20 cellular contexts compared by ENCODE assay signal in genomic region chr15:75599396-75599795, GRCh38. TPM values are rescaled to one million over a fixed set of nuclear protein-coding genes. Genes with fewer than 3 reads are reported as not detected.
DNase-seq lines count a peak whose midpoint lies in the region; ATAC-seq and TF ChIP-seq lines count a peak whose summit lies in the region.
"Had no signal": no experiment of that assay in that cellular context is flagged by ENCODE, and none has a peak within 500 bp of the region (broad histone marks: within the 10 kb centered on the region; RNA-seq: fewer than 3 reads in every experiment).

No MANE protein-coding gene starts in this region.

- H3K4me3 ChIP-seq in colonic mucosa = no peak overlapping the region
- H3K4me3 ChIP-seq in muscle layer of duodenum (ENCODE audit: low read depth in 1 of 2, low read length in 2 of 2) = no peak overlapping the region
- H3K4me3 ChIP-seq in stomach smooth muscle (ENCODE audit: low read length in 2 of 2) = no peak overlapping the region
- H3K4me3 ChIP-seq: esophagus squamous epithelium, skin epidermis had no signal

- intact Hi-C loops in activated CD8-positive, alpha-beta T cell treated with anti-CD3 and anti-CD28 coated beads for 36 hours (cut with micrococcal nuclease) = no loop called here
- intact Hi-C loops in colonic mucosa (cut with DNase I) = no loop called here

- no peak for TF ChIP-seq CTCF in activated CD8-positive, alpha-beta T cell treated with anti-CD3 and anti-CD28 coated beads for 36 hours (IDR thresholded peaks at IDR 0.05)
- TF ChIP-seq CTCF in colonic mucosa (IDR thresholded peaks at IDR 0.05) = no peak

- H3K9me3 Mint-ChIP-seq in activated CD8-positive, alpha-beta T cell treated with anti-CD3 and anti-CD28 coated beads, Interleukin-2, amount 10 ng/mL, durations not matched to agents 7 days and 5 days (ENCODE audit: insufficient read depth) = no peaks in the 10 kb centered on the region
- H3K9me3 Mint-ChIP-seq in activated CD8-positive, alpha-beta T cell treated with anti-CD3 and anti-CD28 coated beads for 36 hours = no peaks in the 10 kb centered on the region
- no peaks in the 10 kb centered on the region for H3K9me3 Mint-ChIP-seq in stimulated activated naive CD8-positive, alpha-beta T cell treated with anti-CD3 and anti-CD28 coated beads, Interleukin-15, amount 100 ng/mL, for 72 hours
- H3K9me3 Mint-ChIP-seq: brain had no signal

- peaks cover 43% of the 10 kb centered on the region for H3K4me1 Mint-ChIP-seq in activated CD8-positive, alpha-beta T cell treated with anti-CD3 and anti-CD28 coated beads, Interleukin-2, amount 10 ng/mL, durations not matched to agents 7 days and 5 days (ENCODE audit: low read depth)
- H3K4me1 Mint-ChIP-seq in activated CD8-positive, alpha-beta T cell treated with anti-CD3 and anti-CD28 coated beads for 36 hours (ENCODE audit: low read depth) = peaks cover 25% of the 10 kb centered on the region
- peaks cover 25% of the 10 kb centered on the region for H3K4me1 Mint-ChIP-seq in stimulated activated naive CD8-positive, alpha-beta T cell treated with anti-CD3 and anti-CD28 coated beads, Interleukin-15, amount 100 ng/mL, for 72 hours
- H3K4me1 Mint-ChIP-seq: brain had no signal

- H3K27me3 ChIP-seq in colonic mucosa = no peaks in the 10 kb centered on the region
- H3K27me3 ChIP-seq in muscle layer of duodenum (ENCODE audit: low read depth, low read length) = no peaks in the 10 kb centered on the region
- H3K27me3 ChIP-seq in stomach smooth muscle (ENCODE audit: control insufficient read depth in 1 of 2, insufficient read depth in 2 of 2, low read length in 2 of 2) = no peaks in the 10 kb centered on the region
- H3K27me3 ChIP-seq: esophagus squamous epithelium had no signal

- H3K27ac ChIP-seq in colonic mucosa = peak overlapping the region; percentile 20
- H3K27ac ChIP-seq in muscle layer of duodenum (ENCODE audit: low read length) = peak overlapping the region; percentile 43
- peak overlapping the region; percentile 18 for H3K27ac ChIP-seq in stomach smooth muscle (ENCODE audit: low read length)
- H3K27ac ChIP-seq: esophagus squamous epithelium had no signal

- H3K27me3 Mint-ChIP-seq in activated CD8-positive, alpha-beta T cell treated with anti-CD3 and anti-CD28 coated beads, Interleukin-2, amount 10 ng/mL, durations not matched to agents 7 days and 5 days (ENCODE audit: low read depth) = no peaks in the 10 kb centered on the region
- no peaks in the 10 kb centered on the region for H3K27me3 Mint-ChIP-seq in activated CD8-positive, alpha-beta T cell treated with anti-CD3 and anti-CD28 coated beads for 36 hours
- no peaks in the 10 kb centered on the region for H3K27me3 Mint-ChIP-seq in stimulated activated naive CD8-positive, alpha-beta T cell treated with anti-CD3 and anti-CD28 coated beads, Interleukin-15, amount 100 ng/mL, for 72 hours
- H3K27me3 Mint-ChIP-seq: brain, progenitor cell of endocrine pancreas had no signal

- no peaks in the 10 kb centered on the region for H3K4me1 ChIP-seq in colonic mucosa
- H3K4me1 ChIP-seq in muscle layer of duodenum (ENCODE audit: control insufficient read depth in 1 of 2, insufficient read depth in 2 of 2, low read length in 2 of 2) = no peaks in the 10 kb centered on the region
- no peaks in the 10 kb centered on the region for H3K4me1 ChIP-seq in stomach smooth muscle (ENCODE audit: control insufficient read depth, insufficient read depth, low read length)

- DNase-seq in activated CD8-positive, alpha-beta T cell treated with anti-CD3 and anti-CD28 coated beads, Interleukin-2, amount 10 ng/mL, durations not matched to agents 7 days and 5 days = no peak
- DNase-seq in activated CD8-positive, alpha-beta T cell treated with anti-CD3 and anti-CD28 coated beads for 36 hours = no peak
- DNase-seq in colonic mucosa = no peak
- no peak for DNase-seq in stimulated activated naive CD8-positive, alpha-beta T cell treated with anti-CD3 and anti-CD28 coated beads, Interleukin-15, amount 100 ng/mL, for 72 hours
- no peak for DNase-seq in NCI-H748 treated with DMSO at 0.1 percent for 48 hours (lab: John Stamatoyannopoulos, UW)
- DNase-seq: activated CD4-positive, alpha-beta T cell treated with anti-CD3 and anti-CD28 coated beads for 48 hours; activated effector memory CD4-positive, alpha-beta T cell treated with Interleukin-2 at 50 U/mL for 16 hours; esophagus squamous epithelium; glutamatergic neuron; GOT3; NCI-H1105; NCI-H446; OCI-M1; stimulated activated CD4-positive, alpha-beta T cell treated with anti-CD3 and anti-CD28 coated beads, Interleukin-1b, Interleukin-23, amount 100 ng/mL, for 48 hours had no signal

- no peak for ATAC-seq in activated CD8-positive, alpha-beta T cell treated with anti-CD3 and anti-CD28 coated beads, Interleukin-2, amount 10 ng/mL, durations not matched to agents 7 days and 5 days
- no peak for ATAC-seq in activated CD8-positive, alpha-beta T cell treated with anti-CD3 and anti-CD28 coated beads for 36 hours
- ATAC-seq in stimulated activated naive CD8-positive, alpha-beta T cell treated with anti-CD3 and anti-CD28 coated beads, Interleukin-15, amount 100 ng/mL, for 72 hours = no peak
- ATAC-seq in GM18519 (IDR thresholded peaks at IDR 0.05; ENCODE audit: low FRiP score, unreplicated experiment) = no peak

- CTCF ChIA-PET in activated CD8-positive, alpha-beta T cell treated with anti-CD3 and anti-CD28 coated beads, Interleukin-2, amount 10 ng/mL, durations not matched to agents 7 days and 5 days (lab: Charles Lee) = interaction anchor here (1.3 to 3.5 kb wide), 3 partner anchors 41 to 231 kb away, joined by 5 to 63 read pairs (median 17); partner anchors contain the start of genes IMP3, MAN2C1 and SNX33
- CTCF ChIA-PET in activated CD8-positive, alpha-beta T cell treated with anti-CD3 and anti-CD28 coated beads for 36 hours (lab: Charles Lee) = interaction anchor here (1.8 to 3.4 kb wide), 2 partner anchors 19 to 41 kb away, joined by 4 to 10 read pairs; partner anchors contain the start of gene IMP3

- peaks cover 67% of the 10 kb centered on the region for H3K36me3 Mint-ChIP-seq in activated CD8-positive, alpha-beta T cell treated with anti-CD3 and anti-CD28 coated beads, Interleukin-2, amount 10 ng/mL, durations not matched to agents 7 days and 5 days (ENCODE audit: low read depth)
- peaks cover 46% of the 10 kb centered on the region for H3K36me3 Mint-ChIP-seq in activated CD8-positive, alpha-beta T cell treated with anti-CD3 and anti-CD28 coated beads for 36 hours (ENCODE audit: low read depth)

- H3K4me3 Mint-ChIP-seq in activated CD8-positive, alpha-beta T cell treated with anti-CD3 and anti-CD28 coated beads, Interleukin-2, amount 10 ng/mL, durations not matched to agents 7 days and 5 days = no peak overlapping the region
- H3K4me3 Mint-ChIP-seq in activated CD8-positive, alpha-beta T cell treated with anti-CD3 and anti-CD28 coated beads for 36 hours = no peak overlapping the region
- H3K4me3 Mint-ChIP-seq in stimulated activated naive CD8-positive, alpha-beta T cell treated with anti-CD3 and anti-CD28 coated beads, Interleukin-15, amount 100 ng/mL, for 72 hours = no peak overlapping the region
- H3K4me3 Mint-ChIP-seq: brain had no signal

- POLR2A ChIA-PET in activated CD8-positive, alpha-beta T cell treated with anti-CD3 and anti-CD28 coated beads, Interleukin-2, amount 10 ng/mL, durations not matched to agents 7 days and 5 days (lab: Charles Lee) = interaction anchor here (3.0 kb wide), 1 partner anchor 41 kb away, joined by 25 read pairs; the partner anchor contains the start of gene IMP3
- POLR2A ChIA-PET in activated CD8-positive, alpha-beta T cell treated with anti-CD3 and anti-CD28 coated beads for 36 hours (lab: Charles Lee) = interaction anchor here (0.6 to 3.8 kb wide), 3 partner anchors 21 to 58 kb away, joined by 3 to 18 read pairs (median 3); partner anchors contain the start of gene PTPN9

- peaks cover 7% of the 10 kb centered on the region for H3K36me3 ChIP-seq in colonic mucosa
- H3K36me3 ChIP-seq in muscle layer of duodenum (ENCODE audit: control insufficient read depth in 1 of 2, insufficient read depth in 2 of 2, low read length in 2 of 2) = peaks cover 44 to 56% of the 10 kb centered on the region in 2 donors
- H3K36me3 ChIP-seq in stomach smooth muscle (ENCODE audit: control insufficient read depth in 2 of 2, insufficient read depth in 2 of 2, low read length in 2 of 2) = peaks cover 39 to 45% of the 10 kb centered on the region in 2 donors

- H3K9me3 ChIP-seq in colonic mucosa (no peaks in the 10 kb centered on the region), muscle layer of duodenum (ENCODE audit: control insufficient read depth in 1 of 2, low read length in 2 of 2) (no peaks in the 10 kb centered on the region), stomach smooth muscle (ENCODE audit: control insufficient read depth in 2 of 2, low read length in 2 of 2) (no peaks in the 10 kb centered on the region)
- H3K9me3 ChIP-seq: esophagus squamous epithelium had no signal

- no peak overlapping the region for H3K9ac ChIP-seq in colonic mucosa (ENCODE audit: low read depth in 2 of 2, low read length in 2 of 2)
- H3K9ac ChIP-seq in stomach smooth muscle (ENCODE audit: low read length in 2 of 2) = no peak overlapping the region

- H3K27ac Mint-ChIP-seq in activated CD8-positive, alpha-beta T cell treated with anti-CD3 and anti-CD28 coated beads, Interleukin-2, amount 10 ng/mL, durations not matched to agents 7 days and 5 days = peak overlapping the region; percentile 67
- H3K27ac Mint-ChIP-seq in activated CD8-positive, alpha-beta T cell treated with anti-CD3 and anti-CD28 coated beads for 36 hours = no peak overlapping the region
- no peak overlapping the region for H3K27ac Mint-ChIP-seq in stimulated activated naive CD8-positive, alpha-beta T cell treated with anti-CD3 and anti-CD28 coated beads, Interleukin-15, amount 100 ng/mL, for 72 hours
- H3K27ac Mint-ChIP-seq: brain, progenitor cell of endocrine pancreas had no signal

RNA-seq across cellular contexts. Expression of gene PTPN9, which starts 20.3 kb away (rescaled TPM):
- 10 to 100 TPM; 46.3 to 48.7 TPM for total RNA-seq in activated CD8-positive, alpha-beta T cell treated with anti-CD3 and anti-CD28 coated beads, Interleukin-2, amount 10 ng/mL, durations not matched to agents 7 days and 5 days
- total RNA-seq in activated CD8-positive, alpha-beta T cell treated with anti-CD3 and anti-CD28 coated beads for 36 hours = 10 to 100 TPM; 12.3 to 12.9 TPM
- 10 to 100 TPM; 31.1 to 32.3 TPM for total RNA-seq in colonic mucosa

RNA-seq across cellular contexts. Expression of gene SNUPN, which starts 26.1 kb away (rescaled TPM):
- total RNA-seq in activated CD8-positive, alpha-beta T cell treated with anti-CD3 and anti-CD28 coated beads, Interleukin-2, amount 10 ng/mL, durations not matched to agents 7 days and 5 days = 10 to 100 TPM; 31.4 to 32.5 TPM
- total RNA-seq in activated CD8-positive, alpha-beta T cell treated with anti-CD3 and anti-CD28 coated beads for 36 hours = 10 to 100 TPM; 28.2 to 28.5 TPM
- 10 to 100 TPM; 19.1 to 20.7 TPM for total RNA-seq in colonic mucosa

RNA-seq across cellular contexts. Expression of gene IMP3, which starts 40.6 kb away (rescaled TPM):
- total RNA-seq in activated CD8-positive, alpha-beta T cell treated with anti-CD3 and anti-CD28 coated beads, Interleukin-2, amount 10 ng/mL, durations not matched to agents 7 days and 5 days = 10 to 100 TPM; 97.9 to 99.1 TPM
- total RNA-seq in activated CD8-positive, alpha-beta T cell treated with anti-CD3 and anti-CD28 coated beads for 36 hours = 100 to 1,000 TPM; 101 to 105 TPM
- 10 to 100 TPM; 55.3 to 94.6 TPM for total RNA-seq in colonic mucosa

RNA-seq across cellular contexts. Expression of gene SNX33, which starts 48.3 kb away (rescaled TPM):
- under 1 TPM; 0.55 to 0.70 TPM for total RNA-seq in activated CD8-positive, alpha-beta T cell treated with anti-CD3 and anti-CD28 coated beads, Interleukin-2, amount 10 ng/mL, durations not matched to agents 7 days and 5 days
- total RNA-seq in activated CD8-positive, alpha-beta T cell treated with anti-CD3 and anti-CD28 coated beads for 36 hours = 1 to 10 TPM; 1.7 to 1.8 TPM
- total RNA-seq in colonic mucosa = 10 to 100 TPM; 26.2 to 28.1 TPM
